In genomic region chr14:93456356-93456755, GRCh38 we compare ENCODE assay signal across 14 cellular contexts. TPM values are rescaled to one million over a fixed set of nuclear protein-coding genes. Genes with fewer than 3 reads are reported as not detected.
A peak's percentile ranks its signal among the peaks of the same experiment; 100 is the strongest.
DNase-seq lines count a peak whose midpoint lies in the region; ATAC-seq and TF ChIP-seq lines count a peak whose summit lies in the region.
"Had no signal": no experiment of that assay in that cellular context is flagged by ENCODE, and none has a peak within 500 bp of the region (broad histone marks: within the 10 kb centered on the region; RNA-seq: fewer than 3 reads in every experiment).

No MANE protein-coding gene starts in this region.

- dilution Hi-C loops in mammary epithelial cell (cut with HindIII; ENCODE audit: low sequenced_read_pairs) = loop anchor here (10.0 kb wide), 1 partner anchor 58 kb away; no protein-coding TSS in a partner anchor

- H3K4me1 ChIP-seq in mammary epithelial cell (ENCODE audit: insufficient read depth, low read length) = peaks cover 8% of the 10 kb centered on the region
- no peaks in the 10 kb centered on the region for H3K4me1 ChIP-seq in left lung
- H3K4me1 ChIP-seq: A549 had no signal

- H3K27ac ChIP-seq in mammary epithelial cell (ENCODE audit: insufficient read depth, low read depth, low read length) (no peak overlapping the region), epithelial cell of prostate (peak overlapping the region; percentile 33), left lung (no peak overlapping the region)
- H3K27ac ChIP-seq: A549 had no signal

- no peaks in the 10 kb centered on the region for H3K36me3 Mint-ChIP-seq in stimulated activated effector memory CD8-positive, alpha-beta T cell treated with anti-CD3 and anti-CD28 coated beads, Interleukin-12 subunit alpha, Interleukin-12 subunit beta, amount 100 ng/mL, for 72 hours

- DNase-seq in G401 (ENCODE audit: low spot score) = peak; percentile 47
- DNase-seq in HPDE6-E6E7 (ENCODE audit: extremely low spot score) = peak; percentile 19
- peak; percentile 66 for DNase-seq in mammary epithelial cell
- no peak for DNase-seq in epithelial cell of prostate (ENCODE audit: low read depth, low spot score)
- no peak for DNase-seq in left lung
- DNase-seq in stimulated activated effector memory CD8-positive, alpha-beta T cell treated with anti-CD3 and anti-CD28 coated beads, Interleukin-12 subunit alpha, Interleukin-12 subunit beta, amount 100 ng/mL, for 72 hours (ENCODE audit: low spot score in 2 of 2) = no peak
- DNase-seq in KBM-7 = no peak
- DNase-seq: CD8-positive, alpha-beta memory T cell; DMS53; HCEC 1CT; IMR-90 had no signal

- no peak overlapping the region for H3K4me3 ChIP-seq in mammary epithelial cell (replicated peaks in 1 of 3; ENCODE audit: insufficient read depth in 1 of 3, low read depth in 2 of 3, low read length in 3 of 3)
- H3K4me3 ChIP-seq in left lung = no peak overlapping the region
- H3K4me3 ChIP-seq: A549 had no signal

- H3K4me2 ChIP-seq in mammary epithelial cell (ENCODE audit: insufficient read depth, low read depth, low read length) = no peak overlapping the region
- H3K4me2 ChIP-seq: A549 had no signal

- no peak overlapping the region for H3K4me3 Mint-ChIP-seq in stimulated activated effector memory CD8-positive, alpha-beta T cell treated with anti-CD3 and anti-CD28 coated beads, Interleukin-12 subunit alpha, Interleukin-12 subunit beta, amount 100 ng/mL, for 72 hours
- H3K4me3 Mint-ChIP-seq: CD8-positive, alpha-beta memory T cell had no signal

- BruUV-seq in mammary epithelial cell (replicated peaks; lab: Mats Ljungman, UMichigan) = no TSS peak

- H3K36me3 ChIP-seq in mammary epithelial cell (ENCODE audit: insufficient read depth, low read length) = no peaks in the 10 kb centered on the region
- no peaks in the 10 kb centered on the region for H3K36me3 ChIP-seq in left lung

- H3K9ac ChIP-seq in mammary epithelial cell (ENCODE audit: insufficient read depth, low read length) = no peak overlapping the region

- H3K27me3 ChIP-seq in mammary epithelial cell (ENCODE audit: insufficient read depth, low read length) = no peaks in the 10 kb centered on the region
- no peaks in the 10 kb centered on the region for H3K27me3 ChIP-seq in left lung

- intact Hi-C loops in mammary epithelial cell (cut with micrococcal nuclease) = no loop called here
- intact Hi-C loops in left lung (cut with DNase I) = no loop called here

- no peak for TF ChIP-seq CTCF in mammary epithelial cell (conservative IDR thresholded peaks at IDR 0.05 in 1 of 2, IDR thresholded peaks at IDR 0.05 in 1 of 2; ENCODE audit: extremely low read depth in 1 of 2, insufficient read depth in 1 of 2, low read depth in 1 of 2, low read length in 2 of 2)
- no peak for TF ChIP-seq CTCF in left lung (IDR thresholded peaks at IDR 0.05)

- H3K9me3 ChIP-seq in mammary epithelial cell (replicated peaks; ENCODE audit: insufficient read depth, low read length) = no peaks in the 10 kb centered on the region
- no peaks in the 10 kb centered on the region for H3K9me3 ChIP-seq in left lung
- H3K9me3 ChIP-seq: A549 had no signal

- no peaks in the 10 kb centered on the region for H3K79me2 ChIP-seq in mammary epithelial cell (ENCODE audit: insufficient read depth, low read length)

- no peaks in the 10 kb centered on the region for H3K9me3 Mint-ChIP-seq in stimulated activated effector memory CD8-positive, alpha-beta T cell treated with anti-CD3 and anti-CD28 coated beads, Interleukin-12 subunit alpha, Interleukin-12 subunit beta, amount 100 ng/mL, for 72 hours
- H3K9me3 Mint-ChIP-seq: CD8-positive, alpha-beta memory T cell had no signal

- H3K27ac Mint-ChIP-seq in stimulated activated effector memory CD8-positive, alpha-beta T cell treated with anti-CD3 and anti-CD28 coated beads, Interleukin-12 subunit alpha, Interleukin-12 subunit beta, amount 100 ng/mL, for 72 hours = no peak overlapping the region
- H3K27ac Mint-ChIP-seq: CD8-positive, alpha-beta memory T cell had no signal

- CTCF ChIA-PET in mammary epithelial cell (lab: Charles Lee; ENCODE audit: low non-redundant PET) = no interaction called here

- in situ Hi-C loops in G401 (cut with HindIII; ENCODE audit: low sequenced_read_pairs) (no loop called here), mammary epithelial cell (cut with MboI; ENCODE audit: low sequenced_read_pairs in 2 of 2) (no loop called here), KBM-7 (cut with MboI; ENCODE audit: low pct_unique_long_range_greater_than_20kb, low sequenced_read_pairs) (no loop called here)

- no peaks in the 10 kb centered on the region for H4K20me1 ChIP-seq in mammary epithelial cell (ENCODE audit: insufficient read depth, low read length)

- ATAC-seq in left lung (no peak), HG02840 (IDR thresholded peaks at IDR 0.05; ENCODE audit: low FRiP score, unreplicated experiment) (no peak)
- ATAC-seq in stimulated activated effector memory CD8-positive, alpha-beta T cell treated with anti-CD3 and anti-CD28 coated beads, Interleukin-12 subunit alpha, Interleukin-12 subunit beta, amount 100 ng/mL, for 72 hours = no peak
- ATAC-seq: A549 had no signal

- no peaks in the 10 kb centered on the region for H3K4me1 Mint-ChIP-seq in stimulated activated effector memory CD8-positive, alpha-beta T cell treated with anti-CD3 and anti-CD28 coated beads, Interleukin-12 subunit alpha, Interleukin-12 subunit beta, amount 100 ng/mL, for 72 hours
- H3K4me1 Mint-ChIP-seq: CD8-positive, alpha-beta memory T cell had no signal

- H2AFZ ChIP-seq in mammary epithelial cell (ENCODE audit: low read depth, low read length) = no peak overlapping the region

RNA-seq across cellular contexts. Expression of gene UNC79, which starts 25.6 kb away (rescaled TPM):
- total RNA-seq in G401 (2014; rRNA removed; shearing (Covaris generic)) = 0.44 TPM in 1 of 2 replicates, not detected in the other
- total RNA-seq in mammary epithelial cell (under 1 TPM; 0.12 to 0.33 TPM), left lung (under 1 TPM; 0.13 to 0.20 TPM)
- 0.02 TPM for polyA plus RNA-seq in mammary epithelial cell
- not detected for polyA minus RNA-seq in mammary epithelial cell
- total RNA-seq: HT-29 had no signal
- polyA plus RNA-seq: CD8-positive, alpha-beta memory T cell had no signal

Comparison
In these comparisons a context has a peak if more than half of its experiments do, and no peak if none do; other contexts are left out.
1. DNase-seq: peak in G401 (single experiment), HPDE6-E6E7 (single experiment) and mammary epithelial cell (single experiment); none in epithelial cell of prostate (single experiment), left lung (0 of 2), stimulated activated effector memory CD8-positive, alpha-beta T cell treated with anti-CD3 and anti-CD28 coated beads, Interleukin-12 subunit alpha, Interleukin-12 subunit beta, amount 100 ng/mL, for 72 hours (0 of 2) and KBM-7 (single experiment).